8 cellular contexts compared by ENCODE assay signal in the genomic region with DNA sequence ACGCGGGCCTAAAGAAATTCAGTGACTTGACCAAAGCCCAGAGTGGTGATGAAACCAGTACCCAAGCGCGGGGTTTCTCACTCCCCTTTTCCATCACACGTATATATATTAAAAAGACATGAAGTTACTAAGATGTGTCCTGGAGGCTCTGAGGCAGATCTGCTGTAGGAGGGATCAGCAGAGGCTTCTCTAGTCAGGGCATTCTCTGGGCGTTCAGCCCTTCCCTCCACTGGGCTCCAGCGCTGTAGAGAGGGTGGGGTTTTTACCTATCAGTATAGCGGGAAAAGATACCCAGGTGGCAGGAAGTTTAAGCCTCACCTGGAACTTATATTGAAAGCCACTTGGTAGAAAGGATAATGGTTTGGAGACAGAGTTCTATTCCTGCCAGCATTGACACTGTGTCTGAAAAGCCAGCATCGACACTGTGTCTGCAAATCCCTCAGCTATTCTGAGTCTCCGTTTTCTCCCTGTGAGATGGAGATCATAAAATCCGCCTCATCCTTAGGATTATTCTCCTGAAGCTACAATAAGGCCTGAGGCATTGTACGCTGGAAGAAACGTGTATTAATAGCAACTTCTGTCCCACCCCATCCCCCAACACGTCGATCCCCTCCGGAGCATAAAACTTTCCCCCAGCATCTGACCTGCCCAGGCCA. TPM values are rescaled to one million over a fixed set of nuclear protein-coding genes. Genes with fewer than 3 reads are reported as not detected.
DNase-seq lines count a peak whose midpoint lies in the region; ATAC-seq, FAIRE-seq and TF ChIP-seq lines count a peak whose summit lies in the region.

No MANE protein-coding gene starts in this region.

- no peaks in the 10 kb centered on the region for H3K27me3 ChIP-seq in SJCRH30
- H3K27me3 ChIP-seq in fibroblast of lung (ENCODE audit: control insufficient read depth, insufficient read depth, low read length), result no peaks in the 10 kb centered on the region

- peak overlapping the region; percentile 98 for H3K4me2 ChIP-seq in fibroblast of lung (ENCODE audit: extremely low read depth, insufficient read depth, low read length)

- no peak for TF ChIP-seq POLR2A in erythroblast (IDR thresholded peaks at IDR 0.05; ENCODE audit: low read length)

- H3K4me3 Mint-ChIP-seq in activated T-cell treated with anti-CD3 and anti-CD28 coated beads, Interleukin-2, amount 50 U/mL, for 24 hours, result peak overlapping the region; percentile 74
- peak overlapping the region; percentile 93 for H3K4me3 Mint-ChIP-seq in progenitor cell of endocrine pancreas (ENCODE audit: low read depth)

- peak overlapping the region; percentile 73 for H3K27ac Mint-ChIP-seq in activated T-cell treated with anti-CD3 and anti-CD28 coated beads, Interleukin-2, amount 50 U/mL, for 24 hours
- H3K27ac Mint-ChIP-seq in progenitor cell of endocrine pancreas, result peak overlapping the region; percentile 97

- H3K9me3 ChIP-seq in SJCRH30 (replicated peaks), result no peaks in the 10 kb centered on the region
- no peaks in the 10 kb centered on the region for H3K9me3 ChIP-seq in fibroblast of lung (ENCODE audit: control insufficient read depth, insufficient read depth, low read depth, low read length)

- H3K9me3 Mint-ChIP-seq in activated T-cell treated with anti-CD3 and anti-CD28 coated beads, Interleukin-2, amount 50 U/mL, for 24 hours, result no peaks in the 10 kb centered on the region
- H3K9me3 Mint-ChIP-seq in progenitor cell of endocrine pancreas (ENCODE audit: low read depth), result no peaks in the 10 kb centered on the region

- no peak for FAIRE-seq in RCC 7860 (lab: Jason Lieb, UNC)

- H2AFZ ChIP-seq in fibroblast of lung (ENCODE audit: low read length), result peak overlapping the region; percentile 31

- peaks cover 13% of the 10 kb centered on the region for H3K36me3 ChIP-seq in SJCRH30
- H3K36me3 ChIP-seq in fibroblast of lung (ENCODE audit: control insufficient read depth, insufficient read depth, low read length), result peaks cover 3% of the 10 kb centered on the region

- peak overlapping the region; percentile 83 for H3K9ac ChIP-seq in fibroblast of lung (ENCODE audit: insufficient read depth, low read length)

- H3K27ac ChIP-seq in SJCRH30, result peak overlapping the region; percentile 71
- peak overlapping the region; percentile 59 for H3K27ac ChIP-seq in fibroblast of lung (ENCODE audit: insufficient read depth, low read length)

- H3K36me3 Mint-ChIP-seq in activated T-cell treated with anti-CD3 and anti-CD28 coated beads, Interleukin-2, amount 50 U/mL, for 24 hours (ENCODE audit: low read depth), result peaks cover 23% of the 10 kb centered on the region
- H3K36me3 Mint-ChIP-seq in progenitor cell of endocrine pancreas (ENCODE audit: insufficient read depth), result peaks cover 11% of the 10 kb centered on the region

- H3K27me3 Mint-ChIP-seq in activated T-cell treated with anti-CD3 and anti-CD28 coated beads, Interleukin-2, amount 50 U/mL, for 24 hours, result no peaks in the 10 kb centered on the region
- no peaks in the 10 kb centered on the region for H3K27me3 Mint-ChIP-seq in progenitor cell of endocrine pancreas

- H3K4me1 Mint-ChIP-seq in activated T-cell treated with anti-CD3 and anti-CD28 coated beads, Interleukin-2, amount 50 U/mL, for 24 hours (ENCODE audit: low read depth), result peaks cover 64% of the 10 kb centered on the region
- H3K4me1 Mint-ChIP-seq in progenitor cell of endocrine pancreas (ENCODE audit: low read depth), result peaks cover 33% of the 10 kb centered on the region

- H4K20me1 ChIP-seq in fibroblast of lung (ENCODE audit: control insufficient read depth, extremely low read depth, insufficient read depth, low read length), result no peaks in the 10 kb centered on the region

- TF ChIP-seq CTCF in fibroblast of lung (conservative IDR thresholded peaks at IDR 0.05 in 1 of 2, IDR thresholded peaks at IDR 0.05 in 1 of 2; ENCODE audit: low read depth in 1 of 2, low read length in 2 of 2) (no peak), progenitor cell of endocrine pancreas (IDR thresholded peaks at IDR 0.05; ENCODE audit: unreplicated experiment) (no peak)

- DNase-seq in activated T-cell treated with anti-CD3 and anti-CD28 coated beads, Interleukin-2, amount 50 U/mL, for 24 hours, result no peak
- no peak for DNase-seq in activated T-cell treated with anti-CD3 and anti-CD28 coated beads, Interleukin-2, amount 50 U/mL, for 1 hour
- DNase-seq in SJCRH30 (no peak), fibroblast of lung (ENCODE audit: low read depth in 2 of 2) (no peak), progenitor cell of endocrine pancreas (ENCODE audit: low spot score, unreplicated experiment) (no peak), erythroblast (lab: John Stamatoyannopoulos, UW) (no peak), RCC 7860 (ENCODE audit: low spot score) (no peak)

- H3K4me3 ChIP-seq in SJCRH30 (peak overlapping the region; percentile 70), fibroblast of lung (replicated peaks in 1 of 4; ENCODE audit: control extremely low read depth in 1 of 4, insufficient read depth in 1 of 4, low read depth in 3 of 4, low read length in 4 of 4) (peak overlapping the region; percentile 67 to 95 (median 70))

- H3K79me2 ChIP-seq in fibroblast of lung (ENCODE audit: control insufficient read depth, insufficient read depth, low read length), result peaks cover 34% of the 10 kb centered on the region

- H3K4me1 ChIP-seq in SJCRH30 (peaks cover 13% of the 10 kb centered on the region), fibroblast of lung (ENCODE audit: control insufficient read depth, extremely low read depth, insufficient read depth, low read length) (peaks cover 9% of the 10 kb centered on the region)

- no peak for ATAC-seq in GM19395 (IDR thresholded peaks at IDR 0.05; ENCODE audit: unreplicated experiment)

RNA-seq across cellular contexts. Expression of a gene that starts 0.8 kb away (rescaled TPM):
- 50.0 and 54.4 TPM in 2 replicates for total RNA-seq in SJCRH30 (2014; rRNA removed; shearing (Covaris generic))
- 55.0 and 65.6 TPM in 2 replicates for total RNA-seq in fibroblast of lung
- 35.1 and 48.3 TPM in 2 replicates for polyA plus RNA-seq in fibroblast of lung
- polyA plus RNA-seq in fibroblast of lung (2012), result 46.3 and 57.0 TPM in 2 replicates
- 56.6 and 66.9 TPM in 2 replicates for polyA minus RNA-seq in fibroblast of lung (ENCODE audit: low replicate concordance)
- 85.2 and 87.6 TPM in 2 replicates for total RNA-seq in progenitor cell of endocrine pancreas
